Comparison of ENCODE assay signal across 19 cellular contexts in the genomic region with DNA sequence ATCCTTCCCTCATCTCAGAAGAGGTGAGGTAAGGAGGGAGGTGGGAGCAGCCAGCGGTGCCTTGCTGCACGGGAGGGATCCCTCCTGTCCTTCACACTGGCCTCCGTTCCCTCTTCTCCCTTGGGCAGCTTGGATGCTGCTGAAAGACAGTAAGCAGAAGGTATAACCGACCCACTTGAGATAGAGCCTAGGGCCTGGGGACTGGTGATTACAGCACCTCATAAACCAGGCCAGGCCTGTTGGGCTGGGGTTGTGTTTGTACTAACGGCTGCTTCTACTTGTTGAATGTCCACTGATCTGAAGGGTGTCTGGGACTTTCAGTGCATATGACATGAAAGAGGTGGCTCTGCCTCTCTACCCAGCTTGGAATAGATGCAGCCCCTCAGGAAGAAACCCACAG. TPM values are rescaled to one million over a fixed set of nuclear protein-coding genes. Genes with fewer than 3 reads are reported as not detected.
"Had no signal": no experiment of that assay in that cellular context is flagged by ENCODE, and none has a peak within 500 bp of the region (broad histone marks: within the 10 kb centered on the region; RNA-seq: fewer than 3 reads in every experiment).

No MANE protein-coding gene starts in this region.

- H3K9me3 Mint-ChIP-seq: activated naive CD4-positive, alpha-beta T cell treated with anti-CD3 and anti-CD28 coated beads for 36 hours; activated T-helper 17 cell treated with anti-CD3 and anti-CD28 coated beads, Interleukin-2, amount 50 U/mL, for 72 hours; natural killer cell treated with Interleukin-12 subunit alpha and Interleukin-12 subunit beta and Interleukin-15 and Interleukin-18, amount 100 ng/mL, for 72 hours had no signal

- H3K4me1 ChIP-seq: ascending aorta had no signal

- H3K36me3 Mint-ChIP-seq: natural killer cell treated with Interleukin-12 subunit alpha and Interleukin-12 subunit beta and Interleukin-15 and Interleukin-18, amount 100 ng/mL, for 72 hours; T-cell had no signal

- H3K27ac Mint-ChIP-seq: activated naive CD4-positive, alpha-beta T cell treated with anti-CD3 and anti-CD28 coated beads for 36 hours; activated T-helper 17 cell treated with anti-CD3 and anti-CD28 coated beads, Interleukin-2, amount 50 U/mL, for 72 hours; natural killer cell treated with Interleukin-12 subunit alpha and Interleukin-12 subunit beta and Interleukin-15 and Interleukin-18, amount 100 ng/mL, for 72 hours; T-cell had no signal

- H3K4me1 Mint-ChIP-seq: activated T-helper 17 cell treated with anti-CD3 and anti-CD28 coated beads, Interleukin-2, amount 50 U/mL, for 72 hours; T-cell had no signal

- DNase-seq: activated CD4-positive, alpha-beta T cell treated with anti-CD3 and anti-CD28 coated beads, Interleukin-2, amount 50 U/mL, for 1 hour; activated naive CD4-positive, alpha-beta T cell treated with anti-CD3 and anti-CD28 coated beads for 36 hours; activated T-cell treated with anti-CD3 and anti-CD28 coated beads for 4 hours; hypothalamus; mammary epithelial cell; occipital lobe; stimulated activated CD4-positive, alpha-beta T cell treated with anti-CD3 and anti-CD28 coated beads, Interleukin-4, amount 100 ng/mL, for 4 hours; stimulated activated CD8-positive, alpha-beta memory T cell treated with anti-CD3 and anti-CD28 coated beads, Interleukin-4, amount 100 ng/mL, for 48 hours; stimulated activated naive CD8-positive, alpha-beta T cell treated with anti-CD3 and anti-CD28 coated beads, Interleukin-15, Interleukin-2, amounts not matched to agents 100 U/mL and 50 U/mL, for 24 hours; T-cell; T-helper 9 cell; transverse colon had no signal

- H3K9me3 ChIP-seq: ascending aorta, esophagus muscularis mucosa, transverse colon had no signal

- H3K4me3 Mint-ChIP-seq: activated naive CD4-positive, alpha-beta T cell treated with anti-CD3 and anti-CD28 coated beads for 36 hours; activated T-helper 17 cell treated with anti-CD3 and anti-CD28 coated beads, Interleukin-2, amount 50 U/mL, for 72 hours; natural killer cell treated with Interleukin-12 subunit alpha and Interleukin-12 subunit beta and Interleukin-15 and Interleukin-18, amount 100 ng/mL, for 72 hours; T-cell had no signal

- H3K27ac ChIP-seq: ascending aorta, esophagus muscularis mucosa, skin epidermis, transverse colon had no signal

- ATAC-seq: activated CD4-positive, CD25-positive, alpha-beta regulatory T cell treated with anti-CD3 and anti-CD28 coated beads, Interleukin-2, amount 50 U/mL, for 24 hours; activated T-helper 17 cell treated with anti-CD3 and anti-CD28 coated beads, Interleukin-2, amount 50 U/mL, for 72 hours; stimulated activated naive CD8-positive, alpha-beta T cell treated with anti-CD3 and anti-CD28 coated beads, Interleukin-15, Interleukin-2, amounts not matched to agents 100 U/mL and 50 U/mL, for 24 hours; T-cell had no signal

- H3K4me3 ChIP-seq: ascending aorta, esophagus muscularis mucosa, skin epidermis, transverse colon had no signal

- H3K36me3 ChIP-seq: esophagus muscularis mucosa, transverse colon had no signal

- H3K27me3 ChIP-seq: ascending aorta, esophagus muscularis mucosa, transverse colon had no signal

RNA-seq across cellular contexts. Expression of a gene that starts 25.0 kb away (rescaled TPM):
- total RNA-seq: activated CD8-positive, alpha-beta memory T cell treated with anti-CD3 and anti-CD28 coated beads for 36 hours; activated naive CD4-positive, alpha-beta T cell treated with anti-CD3 and anti-CD28 coated beads for 36 hours; activated T-helper 17 cell treated with anti-CD3 and anti-CD28 coated beads, Interleukin-2, amount 50 U/mL, for 72 hours; natural killer cell treated with Interleukin-12 subunit alpha and Interleukin-12 subunit beta and Interleukin-15 and Interleukin-18, amount 100 ng/mL, for 72 hours had no signal
